14 cellular contexts compared by ENCODE assay signal in the genomic region with DNA sequence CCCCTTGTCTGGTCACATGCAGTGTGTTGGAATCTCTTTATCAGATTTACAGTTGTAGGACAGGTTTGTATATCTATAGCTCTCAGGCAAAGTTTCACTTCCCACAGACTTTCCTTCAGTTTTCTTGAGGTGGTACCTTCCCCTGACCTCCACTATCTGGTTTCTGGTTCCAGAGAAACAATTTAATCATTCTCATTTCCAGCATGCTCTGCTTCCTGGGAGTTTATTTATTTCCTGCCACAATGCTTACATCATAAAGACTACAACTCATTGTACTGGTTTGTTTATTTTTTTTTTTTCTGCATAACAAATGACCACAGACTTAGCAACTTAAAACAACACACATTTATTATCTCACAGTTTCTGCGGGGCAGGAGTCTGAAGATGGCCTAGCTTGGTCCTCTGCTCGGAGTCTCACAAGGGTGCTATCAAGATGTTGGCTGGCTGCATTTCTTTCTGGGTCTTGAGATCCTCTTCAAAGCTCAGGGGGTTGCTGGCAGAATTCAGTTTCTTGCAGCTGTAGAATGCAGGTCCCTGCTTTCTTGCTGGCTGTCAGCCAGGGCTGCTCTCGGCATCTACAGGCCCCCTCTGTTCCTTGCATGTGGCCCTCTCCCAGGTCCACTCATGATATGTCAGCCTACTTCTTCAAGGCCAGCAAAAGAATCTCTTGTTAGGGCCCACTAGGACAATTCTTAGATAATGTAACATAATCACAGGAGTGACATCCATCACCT.
A peak's percentile ranks its signal among the peaks of the same experiment; 100 is the strongest.
DNase-seq lines count a peak whose midpoint lies in the region; ATAC-seq, FAIRE-seq and TF ChIP-seq lines count a peak whose summit lies in the region.
"Had no signal": no experiment of that assay in that cellular context is flagged by ENCODE, and none has a peak within 500 bp of the region (broad histone marks: within the 10 kb centered on the region; RNA-seq: fewer than 3 reads in every experiment).

No MANE protein-coding gene starts in this region.

- CTCF ChIA-PET in endothelial cell of umbilical vein (lab: Charles Lee) = interaction anchor here (1.4 kb wide), 1 partner anchor 247 kb away, joined by 4 read pairs; a partner anchor contains a TSS

- no TSS peak for BruUV-seq in endothelial cell of umbilical vein (replicated peaks; lab: Mats Ljungman, UMichigan)

- H3K79me2 ChIP-seq in GM23248 (ENCODE audit: insufficient read depth) (no peaks in the 10 kb centered on the region), endothelial cell of umbilical vein (ENCODE audit: control insufficient read depth, insufficient read depth, low read length) (no peaks in the 10 kb centered on the region), parathyroid adenoma (no peaks in the 10 kb centered on the region)

- no peaks in the 10 kb centered on the region for H4K20me1 ChIP-seq in GM23248 (ENCODE audit: insufficient read depth)
- H4K20me1 ChIP-seq in endothelial cell of umbilical vein (replicated peaks; ENCODE audit: control insufficient read depth, extremely low read depth, insufficient read depth, low read length) = no peaks in the 10 kb centered on the region

- TF ChIP-seq CTCF in endothelial cell of umbilical vein (IDR thresholded peaks at IDR 0.05; ENCODE audit: extremely low read depth in 1 of 2, insufficient read depth in 1 of 2, low read depth in 1 of 2, low read length in 2 of 2) (no peak), parathyroid adenoma (IDR thresholded peaks at IDR 0.05) (no peak)

- H3K36me3 ChIP-seq in GM23248 (ENCODE audit: low read depth) = no peaks in the 10 kb centered on the region
- H3K36me3 ChIP-seq in endothelial cell of umbilical vein (ENCODE audit: control insufficient read depth in 2 of 2, extremely low read depth in 1 of 2, insufficient read depth in 2 of 2, low read length in 2 of 2) = no peaks in the 10 kb centered on the region
- H3K36me3 ChIP-seq in parathyroid adenoma (ENCODE audit: control insufficient read depth, insufficient read depth, low read length) = no peaks in the 10 kb centered on the region
- H3K36me3 ChIP-seq: tibial artery had no signal

- 87 to 92% methylated on average over 3 of the region's 3 CpGs for WGBS in GM23248 (ENCODE audit: low coverage in 1 of 2, low lambda C conversion rate in 2 of 2, missing lambda C conversion rate in 2 of 2), 2 experiments

- H3K4me1 ChIP-seq in GM23248 (ENCODE audit: insufficient read depth) (no peaks in the 10 kb centered on the region), endothelial cell of umbilical vein (ENCODE audit: control insufficient read depth, extremely low read depth, insufficient read depth, low read length) (peaks cover 4% of the 10 kb centered on the region), parathyroid adenoma (peaks cover 26% of the 10 kb centered on the region)
- H3K4me1 ChIP-seq: tibial artery had no signal

- intact Hi-C loops in endothelial cell of umbilical vein (cut with micrococcal nuclease) = no loop called here

- dilution Hi-C loops in endothelial cell of umbilical vein (cut with MboI; ENCODE audit: extremely low pct_ligation_motif_present, low sequenced_read_pairs) = no loop called here

- TF ChIP-seq POLR2A in endothelial cell of umbilical vein (IDR thresholded peaks at IDR 0.05; ENCODE audit: low read depth, low read length) = no peak

- no peaks in the 10 kb centered on the region for H3K9me3 ChIP-seq in GM23248 (ENCODE audit: low read depth)
- H3K9me3 ChIP-seq in endothelial cell of umbilical vein (replicated peaks; ENCODE audit: control insufficient read depth, insufficient read depth, low read length) = no peaks in the 10 kb centered on the region
- no peaks in the 10 kb centered on the region for H3K9me3 ChIP-seq in parathyroid adenoma (ENCODE audit: control insufficient read depth, low read length)
- H3K9me3 ChIP-seq: tibial artery had no signal

- H3K4me3 ChIP-seq in GM23248 (no peak overlapping the region), endothelial cell of umbilical vein (replicated peaks in 1 of 3; ENCODE audit: insufficient read depth in 1 of 3, low read depth in 1 of 3, low read length in 3 of 3) (no peak overlapping the region), parathyroid adenoma (ENCODE audit: low read depth, low read length) (peak overlapping the region; percentile 19)
- H3K4me3 ChIP-seq: tibial artery had no signal

- no peaks in the 10 kb centered on the region for H3K9me2 ChIP-seq in GM23248 (ENCODE audit: insufficient read depth)

- no peaks in the 10 kb centered on the region for H3K9me1 ChIP-seq in endothelial cell of umbilical vein (replicated peaks; ENCODE audit: control insufficient read depth, extremely low read depth, insufficient read depth, low read length)

- H3K27me3 ChIP-seq in GM23248 (replicated peaks; ENCODE audit: insufficient read depth) (no peaks in the 10 kb centered on the region), endothelial cell of umbilical vein (ENCODE audit: control insufficient read depth in 2 of 2, insufficient read depth in 2 of 2, low read length in 2 of 2) (no peaks in the 10 kb centered on the region), parathyroid adenoma (ENCODE audit: control insufficient read depth, insufficient read depth, low read length) (no peaks in the 10 kb centered on the region)
- H3K27me3 ChIP-seq: tibial artery had no signal

- H3K9ac ChIP-seq in GM23248 (no peak overlapping the region), endothelial cell of umbilical vein (replicated peaks; ENCODE audit: extremely low read depth, insufficient read depth, low read length) (no peak overlapping the region), parathyroid adenoma (no peak overlapping the region)

- FAIRE-seq in endothelial cell of umbilical vein (lab: Jason Lieb, UNC) = peak; percentile 85

- H3K27ac ChIP-seq in GM23248 (no peak overlapping the region), endothelial cell of umbilical vein (ENCODE audit: insufficient read depth, low read depth, low read length) (no peak overlapping the region), parathyroid adenoma (no peak overlapping the region)
- H3K27ac ChIP-seq: tibial artery had no signal

- in situ Hi-C loops in GM23248 (cut with MboI) = no loop called here

- H2AFZ ChIP-seq in GM23248 (no peak overlapping the region), endothelial cell of umbilical vein (ENCODE audit: low read depth, low read length) (no peak overlapping the region), parathyroid adenoma (peak overlapping the region; percentile 23)

- peak; percentile 19 for DNase-seq in GM23248
- DNase-seq in RPMI7951 (ENCODE audit: low read depth) = peak; percentile 15
- peak; percentile 41 for DNase-seq in endothelial cell of umbilical vein (ENCODE audit: low read depth, low spot score)
- no peak for DNase-seq in effector CD4-positive, alpha-beta T cell
- no peak for DNase-seq in DMS153 (lab: John Stamatoyannopoulos, UW)
- DNase-seq: activated CD4-positive, alpha-beta T cell treated with anti-CD3 and anti-CD28 coated beads, Interleukin-2, amount 50 U/mL, for 1 hour; activated gamma-delta T cell; H9; NCI-H1694; stimulated activated CD4-positive, alpha-beta T cell treated with anti-CD3 and anti-CD28 coated beads, Interleukin-12 subunit alpha, Interleukin-12 subunit beta, amount 100 ng/mL, for 4 hours; tibial artery had no signal

- no peak for ATAC-seq in HG03439 (IDR thresholded peaks at IDR 0.05; ENCODE audit: unreplicated experiment)
- ATAC-seq in GM18861 (IDR thresholded peaks at IDR 0.05; ENCODE audit: unreplicated experiment) = no peak

- no peaks in the 10 kb centered on the region for H3F3A ChIP-seq in GM23248 (ENCODE audit: insufficient read depth)

- no peak overlapping the region for H3K4me2 ChIP-seq in GM23248 (ENCODE audit: unreplicated experiment)
- no peak overlapping the region for H3K4me2 ChIP-seq in endothelial cell of umbilical vein (ENCODE audit: insufficient read depth, low read length)
- no peak overlapping the region for H3K4me2 ChIP-seq in parathyroid adenoma (ENCODE audit: low read length)

- POLR2A ChIA-PET in endothelial cell of umbilical vein (lab: Charles Lee) = interaction anchor here (0.7 kb wide), 1 partner anchor 1921 kb away, joined by 3 read pairs; no protein-coding TSS in a partner anchor

TF ChIP-seq in endothelial cell of umbilical vein, 7 proteins besides CTCF, POLR2A, EP300 and RAD21:
- no peak for TF ChIP-seq EZH2 (IDR thresholded peaks at IDR 0.05; ENCODE audit: borderline replicate concordance, low read depth, low read length, severe bottlenecking)
- TF ChIP-seq, protein P1, sequence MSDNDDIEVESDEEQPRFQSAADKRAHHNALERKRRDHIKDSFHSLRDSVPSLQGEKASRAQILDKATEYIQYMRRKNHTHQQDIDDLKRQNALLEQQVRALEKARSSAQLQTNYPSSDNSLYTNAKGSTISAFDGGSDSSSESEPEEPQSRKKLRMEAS (IDR thresholded peaks at IDR 0.05; ENCODE audit: insufficient read depth, insufficient read length) = no peak
- TF ChIP-seq JUN (IDR thresholded peaks at IDR 0.05; ENCODE audit: borderline replicate concordance, insufficient read depth, insufficient read length, low read depth) = no peak
- no peak for TF ChIP-seq MYC (IDR thresholded peaks at IDR 0.05; ENCODE audit: low read depth, low read length)
TF ChIP-seq in endothelial cell of umbilical vein: peak in this region for 0.

Comparison
In these comparisons a context has a peak if more than half of its experiments do, and no peak if none do; other contexts are left out.
1. DNase-seq: peak in GM23248 (single experiment), RPMI7951 (single experiment) and endothelial cell of umbilical vein (single experiment); none in effector CD4-positive, alpha-beta T cell (single experiment) and DMS153 (single experiment).